Comparison of ENCODE assay signal across 1 cellular context in genomic region chr22:36377022-36377631, GRCh38.
A peak's percentile ranks its signal among the peaks of the same experiment; 100 is the strongest.
TF ChIP-seq lines count a peak whose summit lies in the region.

No MANE protein-coding gene starts in this region.

TF ChIP-seq in K562, 482 proteins besides CTCF, POLR2A, EP300 and RAD21 (continued from another document):
- TF ChIP-seq PBX2 (CRISPR knock-in tag; IDR thresholded peaks at IDR 0.05; ENCODE audit: low read depth) (no peak), PBX2 (tag; conservative IDR thresholded peaks at IDR 0.05; ENCODE audit: low read depth) (no peak), TCF3 (CRISPR knock-in tag; IDR thresholded peaks at IDR 0.05) (peak; percentile 77), HNRNPL (IDR thresholded peaks at IDR 0.05; ENCODE audit: low read depth, low read length) (no peak), ETV1 (tag; conservative IDR thresholded peaks at IDR 0.05; ENCODE audit: low read depth) (0 out of 2 replicates have a peak, but pooled peaks have one; percentile 15), RERE (CRISPR knock-in tag; IDR thresholded peaks at IDR 0.05; ENCODE audit: borderline replicate concordance) (no peak), ZZZ3 (IDR thresholded peaks at IDR 0.05) (no peak)
